14 cellular contexts compared by ENCODE assay signal in the genomic region with DNA sequence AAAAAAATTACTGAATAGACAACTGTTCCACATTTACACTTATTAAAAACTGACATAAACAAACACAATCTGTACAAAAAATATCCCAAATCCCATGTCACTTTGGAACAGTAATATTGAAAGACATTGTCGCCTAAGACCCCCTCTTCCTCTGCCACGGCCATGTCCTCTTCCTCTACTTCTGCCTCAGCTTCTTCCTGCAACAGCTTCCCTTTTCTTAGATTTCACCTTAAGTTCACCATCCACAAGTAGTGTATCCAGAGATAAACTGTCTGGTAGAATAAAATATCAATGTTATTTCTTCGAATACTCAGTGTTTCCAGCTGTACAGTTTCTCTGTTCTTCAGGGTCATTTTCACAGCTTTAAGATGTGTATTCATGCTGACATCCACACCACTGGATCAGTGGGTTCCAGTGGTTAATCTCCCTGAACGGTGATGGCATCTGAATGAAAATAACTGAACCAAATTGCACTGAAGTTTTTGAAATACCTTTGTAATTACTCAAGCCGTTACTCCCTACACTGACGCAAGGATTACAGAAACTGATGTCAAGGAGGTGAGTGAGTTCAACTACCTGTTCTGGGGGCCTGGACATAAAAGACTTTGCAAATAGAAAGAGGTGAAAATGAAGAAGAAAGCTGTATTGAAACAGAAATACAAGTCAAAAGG.
DNase-seq lines count a peak whose midpoint lies in the region; ATAC-seq, FAIRE-seq and TF ChIP-seq lines count a peak whose summit lies in the region.
"Had no signal": no experiment of that assay in that cellular context is flagged by ENCODE, and none has a peak within 500 bp of the region (broad histone marks: within the 10 kb centered on the region; RNA-seq: fewer than 3 reads in every experiment).

No MANE protein-coding gene starts in this region.

- whole genome bisulfite sequencing in sigmoid colon, 2 donors, result 61 to 67% methylated on average over 6 of the region's 6 CpGs

- TF ChIP-seq POLR2A in sigmoid colon (IDR thresholded peaks at IDR 0.05), result no peak

- TF ChIP-seq EP300 in sigmoid colon (IDR thresholded peaks at IDR 0.05), result no peak

- TF ChIP-seq CTCF in bronchial epithelial cell (IDR thresholded peaks at IDR 0.05; ENCODE audit: insufficient read depth, low read length, severe bottlenecking), result no peak
- no peak for TF ChIP-seq CTCF in left lung (IDR thresholded peaks at IDR 0.05)
- TF ChIP-seq CTCF in sigmoid colon (IDR thresholded peaks at IDR 0.05), result no peak

- H3K9me3 ChIP-seq in left lung, result no peaks in the 10 kb centered on the region
- peaks cover 0 to 2% (median 0%) of the 10 kb centered on the region in 4 donors for H3K9me3 ChIP-seq in sigmoid colon
- H3K9me3 ChIP-seq: upper lobe of right lung had no signal

- intact Hi-C loops in left lung (cut with DNase I) (no loop called here), sigmoid colon (cut with DNase I) (no loop called here)

- no peak for FAIRE-seq in bronchial epithelial cell (lab: Jason Lieb, UNC)

- ATAC-seq in left lung, result peak; percentile 49
- ATAC-seq: natural killer cell treated with Interleukin-12 subunit alpha and Interleukin-12 subunit beta and Interleukin-15 and Interleukin-18, amount 100 ng/mL, for 72 hours; upper lobe of right lung had no signal

- no peaks in the 10 kb centered on the region for H3K79me2 ChIP-seq in ACC112 (ENCODE audit: control insufficient read depth, insufficient read depth, low read length, unreplicated experiment)

- H3K27me3 ChIP-seq in ACC112 (ENCODE audit: insufficient read depth, low read length) (no peaks in the 10 kb centered on the region), bronchial epithelial cell (ENCODE audit: control insufficient read depth, insufficient read depth, low read length) (no peaks in the 10 kb centered on the region), left lung (no peaks in the 10 kb centered on the region), sigmoid colon (no peaks in the 10 kb centered on the region)
- H3K27me3 ChIP-seq: upper lobe of right lung had no signal

- H3K36me3 ChIP-seq in ACC112 (ENCODE audit: insufficient read depth, low read length), result no peaks in the 10 kb centered on the region
- no peaks in the 10 kb centered on the region for H3K36me3 ChIP-seq in bronchial epithelial cell (ENCODE audit: control insufficient read depth, insufficient read depth, low read length)
- no peaks in the 10 kb centered on the region for H3K36me3 ChIP-seq in left lung
- no peaks in the 10 kb centered on the region for H3K36me3 ChIP-seq in sigmoid colon
- H3K36me3 ChIP-seq: upper lobe of right lung had no signal

- H3K4me1 ChIP-seq in ACC112 (ENCODE audit: control insufficient read depth, insufficient read depth, low read length, unreplicated experiment), result peaks cover 36% of the 10 kb centered on the region
- no peaks in the 10 kb centered on the region for H3K4me1 ChIP-seq in left lung
- H3K4me1 ChIP-seq in sigmoid colon, result no peaks in the 10 kb centered on the region
- H3K4me1 ChIP-seq: upper lobe of right lung had no signal

- H3K27ac ChIP-seq in ACC112 (ENCODE audit: low read depth, low read length) (peak overlapping the region; percentile 5; the same call in 1 of the 2 replicates), left lung (no peak overlapping the region), sigmoid colon (no peak overlapping the region)
- H3K27ac ChIP-seq: upper lobe of right lung had no signal

- DNase-seq in LoVo (ENCODE audit: low spot score) (peak; percentile 39), bronchial epithelial cell (ENCODE audit: low read depth) (peak; percentile 85), left lung (no peak), globus pallidus (ENCODE audit: low spot score) (no peak), sigmoid colon (no peak), ecto neural progenitor cell (ENCODE audit: low spot score) (no peak), NCI-H1048 (lab: John Stamatoyannopoulos, UW) (no peak)
- DNase-seq: activated CD8-positive, alpha-beta memory T cell treated with anti-CD3 and anti-CD28 coated beads for 24 hours; activated naive CD4-positive, alpha-beta T cell; foreskin melanocyte; NCI-H345; upper lobe of right lung had no signal

- H3K4me3 ChIP-seq in ACC112 (ENCODE audit: low read depth, low read length) (no peak overlapping the region), bronchial epithelial cell (ENCODE audit: low read depth, low read length) (no peak overlapping the region), left lung (no peak overlapping the region), sigmoid colon (no peak overlapping the region)
- H3K4me3 ChIP-seq: upper lobe of right lung had no signal

- no peak overlapping the region for H2AFZ ChIP-seq in ACC112 (ENCODE audit: low read length, unreplicated experiment)

Comparison
In these comparisons a context has a peak if more than half of its experiments do, and no peak if none do; other contexts are left out.
1. DNase-seq: peak in LoVo (single experiment) and bronchial epithelial cell (single experiment); none in left lung (0 of 2), globus pallidus (single experiment), sigmoid colon (single experiment), ecto neural progenitor cell (single experiment) and NCI-H1048 (single experiment).